ENCODE assay signal across 11 cellular contexts in the genomic region with DNA sequence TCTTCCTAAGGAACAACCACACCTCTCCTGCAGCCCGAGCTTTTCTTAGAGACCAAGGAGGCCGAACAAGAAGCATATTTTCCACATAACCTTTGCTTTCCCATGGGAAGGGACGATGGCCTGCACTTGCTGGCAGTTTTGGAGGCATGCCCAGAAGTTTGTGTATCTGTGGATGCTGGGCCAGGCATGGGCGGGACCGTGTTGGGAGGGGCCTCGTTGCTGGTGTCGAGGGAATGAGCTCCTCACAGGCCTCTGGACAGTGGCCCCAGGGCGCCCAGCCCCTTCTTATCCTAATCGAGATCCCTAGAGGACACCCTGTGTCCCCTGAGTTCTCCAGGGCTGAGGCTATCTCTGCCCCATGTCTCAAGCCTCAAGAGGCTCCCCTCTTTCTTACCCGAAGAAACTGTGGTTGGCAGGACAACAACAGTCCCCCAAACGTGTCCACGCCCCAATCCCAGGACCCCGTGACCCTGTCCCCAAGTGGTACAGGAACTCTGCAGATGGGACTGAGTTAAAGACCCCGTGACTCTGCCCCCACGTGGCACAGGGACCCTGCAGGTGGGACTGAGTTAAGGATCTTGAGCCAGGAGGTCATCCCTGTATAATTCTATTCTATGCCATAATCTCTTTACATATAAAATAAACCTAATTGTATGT.
DNase-seq lines count a peak whose midpoint lies in the region; ATAC-seq and TF ChIP-seq lines count a peak whose summit lies in the region.
"Had no signal": no experiment of that assay in that cellular context is flagged by ENCODE, and none has a peak within 500 bp of the region (broad histone marks: within the 10 kb centered on the region; RNA-seq: fewer than 3 reads in every experiment).

No MANE protein-coding gene starts in this region.

- peaks cover 0 to under 1% (median 0%) of the 10 kb centered on the region in 4 donors for H3K27me3 ChIP-seq in esophagus muscularis mucosa

- H3K4me3 ChIP-seq in esophagus muscularis mucosa, result no peak overlapping the region

- no peak for TF ChIP-seq POLR2A in esophagus muscularis mucosa (IDR thresholded peaks at IDR 0.05; ENCODE audit: low read depth)

- H3K4me1 ChIP-seq in esophagus muscularis mucosa, result peaks cover 7 to 33% (median 27%) of the 10 kb centered on the region in 4 donors

- DNase-seq in DMS79 treated with DMSO at 0.1 percent for 48 hours (lab: John Stamatoyannopoulos, UW), result peak; percentile 91
- peak; percentile 14 for DNase-seq in NCI-H1092 treated with DMSO at 0.1 percent for 48 hours (lab: John Stamatoyannopoulos, UW)
- DNase-seq in esophagus muscularis mucosa (ENCODE audit: extremely low spot score), result no peak
- peak; percentile 86 for DNase-seq in posterior vena cava (ENCODE audit: low spot score)
- DNase-seq in effector CD4-positive, alpha-beta T cell, result no peak
- DNase-seq in HEK293T (ENCODE audit: extremely low spot score), result no peak
- DNase-seq in amniotic stem cell (lab: John Stamatoyannopoulos, UW), result no peak
- DNase-seq: HFFc6, KBM-7, mesenchymal stem cell had no signal

- 60% methylated on average over 13 of the region's 15 CpGs for WGBS in esophagus muscularis mucosa

- H3K27ac ChIP-seq in esophagus muscularis mucosa (replicated peaks in 1 of 4), result peak overlapping the region; percentile 40 to 67 (median 51)

- H3K36me3 ChIP-seq in esophagus muscularis mucosa, result no peaks in the 10 kb centered on the region

- POLR2A ChIA-PET in HEK293T (lab: Yijun Ruan, JAX), result no interaction called here

- CTCF ChIA-PET in HEK293T (lab: Yijun Ruan, JAX), result no interaction called here

- intact Hi-C loops in esophagus muscularis mucosa (cut with DNase I), result no loop called here
- intact Hi-C loops in posterior vena cava (cut with DNase I), result no loop called here

- TF ChIP-seq EP300 in esophagus muscularis mucosa (IDR thresholded peaks at IDR 0.05), result no peak

- no peak for TF ChIP-seq CTCF in esophagus muscularis mucosa (IDR thresholded peaks at IDR 0.05)

- H3K9me3 ChIP-seq in esophagus muscularis mucosa, result peaks cover 0 to 6% (median 0%) of the 10 kb centered on the region in 4 donors

- no peak for ATAC-seq in HG03521 (IDR thresholded peaks at IDR 0.05; ENCODE audit: unreplicated experiment)

TF ChIP-seq in HEK293T, 16 proteins besides CTCF, POLR2A, EP300 and RAD21:
- no peak for TF ChIP-seq FOXK2 (IDR thresholded peaks at IDR 0.05)
- TF ChIP-seq, protein P1, sequence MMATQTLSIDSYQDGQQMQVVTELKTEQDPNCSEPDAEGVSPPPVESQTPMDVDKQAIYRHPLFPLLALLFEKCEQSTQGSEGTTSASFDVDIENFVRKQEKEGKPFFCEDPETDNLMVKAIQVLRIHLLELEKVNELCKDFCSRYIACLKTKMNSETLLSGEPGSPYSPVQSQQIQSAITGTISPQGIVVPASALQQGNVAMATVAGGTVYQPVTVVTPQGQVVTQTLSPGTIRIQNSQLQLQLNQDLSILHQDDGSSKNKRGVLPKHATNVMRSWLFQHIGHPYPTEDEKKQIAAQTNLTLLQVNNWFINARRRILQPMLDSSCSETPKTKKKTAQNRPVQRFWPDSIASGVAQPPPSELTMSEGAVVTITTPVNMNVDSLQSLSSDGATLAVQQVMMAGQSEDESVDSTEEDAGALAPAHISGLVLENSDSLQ (IDR thresholded peaks at IDR 0.05), result no peak
- no peak for TF ChIP-seq L3MBTL2 (conservative IDR thresholded peaks at IDR 0.05)
- TF ChIP-seq HDGF (IDR thresholded peaks at IDR 0.05; ENCODE audit: borderline replicate concordance), result no peak
- no peak for TF ChIP-seq ZNF384 (IDR thresholded peaks at IDR 0.05)
- TF ChIP-seq NFRKB (IDR thresholded peaks at IDR 0.05), result no peak
- no peak for TF ChIP-seq TARDBP (IDR thresholded peaks at IDR 0.05)
- no peak for TF ChIP-seq SP1 (IDR thresholded peaks at IDR 0.05)
- no peak for TF ChIP-seq SUZ12 (IDR thresholded peaks at IDR 0.05)
- no peak for TF ChIP-seq FOXM1 (IDR thresholded peaks at IDR 0.05; ENCODE audit: borderline replicate concordance)
- no peak for TF ChIP-seq BHLHE40 (IDR thresholded peaks at IDR 0.05; ENCODE audit: borderline replicate concordance)
- TF ChIP-seq LEF1 (IDR thresholded peaks at IDR 0.05; ENCODE audit: borderline replicate concordance), result no peak
- no peak for TF ChIP-seq ELF4 (IDR thresholded peaks at IDR 0.05)
- no peak for TF ChIP-seq CTBP1 (IDR thresholded peaks at IDR 0.05; ENCODE audit: borderline replicate concordance)
- no peak for TF ChIP-seq FOXA1 (IDR thresholded peaks at IDR 0.05)

Comparison
In these comparisons a context has a peak if more than half of its experiments do, and no peak if none do; other contexts are left out.
1. DNase-seq: peak in DMS79 treated with DMSO at 0.1 percent for 48 hours (single experiment), NCI-H1092 treated with DMSO at 0.1 percent for 48 hours (single experiment) and posterior vena cava (single experiment); none in esophagus muscularis mucosa (single experiment), effector CD4-positive, alpha-beta T cell (single experiment), HEK293T (single experiment) and amniotic stem cell (single experiment).